In the genomic region with DNA sequence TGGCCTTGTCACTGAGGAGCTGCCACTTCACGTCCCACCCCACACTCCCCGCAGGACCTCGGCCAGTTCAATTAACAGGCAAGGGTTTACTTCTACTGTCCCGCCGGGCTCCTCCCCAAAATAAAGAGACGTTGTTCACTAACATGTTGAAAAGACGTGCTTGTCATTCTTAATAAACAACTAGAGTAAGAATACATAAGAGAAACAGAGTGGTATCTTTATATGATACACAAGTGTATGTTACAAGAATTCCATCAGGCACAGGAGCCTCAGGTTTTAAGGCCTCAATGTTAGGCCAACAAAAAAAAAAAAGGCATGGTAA, we compare ENCODE assay signal across 8 cellular contexts. TPM values are rescaled to one million over a fixed set of nuclear protein-coding genes. Genes with fewer than 3 reads are reported as not detected.
DNase-seq lines count a peak whose midpoint lies in the region; ATAC-seq and TF ChIP-seq lines count a peak whose summit lies in the region.

No MANE protein-coding gene starts in this region.

- H3K4me1 Mint-ChIP-seq in activated T-helper 1 cell treated with anti-CD3 and anti-CD28 coated beads, Interleukin-12 subunit alpha, Interleukin-12 subunit beta, Interleukin-2, Interleukin-4 antibody, amounts not matched to agents 30 ng/mL and 10 ng/mL and 1 ng/mL, durations not matched to agents 14 hours and 24 hours and 36 hours (ENCODE audit: low read depth) = peaks cover 47% of the 10 kb centered on the region
- peaks cover 49% of the 10 kb centered on the region for H3K4me1 Mint-ChIP-seq in stimulated activated effector memory CD8-positive, alpha-beta T cell treated with anti-CD3 and anti-CD28 coated beads, Interleukin-12 subunit alpha, Interleukin-12 subunit beta, amount 100 ng/mL, for 72 hours

- H3K27ac Mint-ChIP-seq in activated T-helper 1 cell treated with anti-CD3 and anti-CD28 coated beads, Interleukin-12 subunit alpha, Interleukin-12 subunit beta, Interleukin-2, Interleukin-4 antibody, amounts not matched to agents 30 ng/mL and 10 ng/mL and 1 ng/mL, durations not matched to agents 14 hours and 24 hours and 36 hours = peak overlapping the region; percentile 90
- peak overlapping the region; percentile 99 for H3K27ac Mint-ChIP-seq in stimulated activated effector memory CD8-positive, alpha-beta T cell treated with anti-CD3 and anti-CD28 coated beads, Interleukin-12 subunit alpha, Interleukin-12 subunit beta, amount 100 ng/mL, for 72 hours

- H3K9me3 Mint-ChIP-seq in activated T-helper 1 cell treated with anti-CD3 and anti-CD28 coated beads, Interleukin-12 subunit alpha, Interleukin-12 subunit beta, Interleukin-2, Interleukin-4 antibody, amounts not matched to agents 30 ng/mL and 10 ng/mL and 1 ng/mL, durations not matched to agents 14 hours and 24 hours and 36 hours = no peaks in the 10 kb centered on the region
- H3K9me3 Mint-ChIP-seq in stimulated activated effector memory CD8-positive, alpha-beta T cell treated with anti-CD3 and anti-CD28 coated beads, Interleukin-12 subunit alpha, Interleukin-12 subunit beta, amount 100 ng/mL, for 72 hours = no peaks in the 10 kb centered on the region

- 1% methylated on average over 5 of the region's 7 CpGs for WGBS in HUES64

- H3K4me3 ChIP-seq in HUES64 (ENCODE audit: low read length) (no peak overlapping the region), iPS-20b (ENCODE audit: low read length) (peak overlapping the region; percentile 17; the same call in 1 of the 2 replicates)

- in situ Hi-C loops in GM13977 (cut with MboI; ENCODE audit: low pct_unique_long_range_greater_than_20kb, low sequenced_read_pairs, unreplicated experiment) (no loop called here), KBM-7 (cut with MboI; ENCODE audit: low pct_unique_long_range_greater_than_20kb, low sequenced_read_pairs) (no loop called here)

- no peaks in the 10 kb centered on the region for H3K9me3 ChIP-seq in HUES64 (ENCODE audit: insufficient read depth, low read depth, low read length)
- no peaks in the 10 kb centered on the region for H3K9me3 ChIP-seq in iPS-20b (ENCODE audit: insufficient read depth, low read depth, low read length)

- H3K4me3 Mint-ChIP-seq in activated T-helper 1 cell treated with anti-CD3 and anti-CD28 coated beads, Interleukin-12 subunit alpha, Interleukin-12 subunit beta, Interleukin-2, Interleukin-4 antibody, amounts not matched to agents 30 ng/mL and 10 ng/mL and 1 ng/mL, durations not matched to agents 14 hours and 24 hours and 36 hours = peak overlapping the region; percentile 93
- peak overlapping the region; percentile 94 for H3K4me3 Mint-ChIP-seq in stimulated activated effector memory CD8-positive, alpha-beta T cell treated with anti-CD3 and anti-CD28 coated beads, Interleukin-12 subunit alpha, Interleukin-12 subunit beta, amount 100 ng/mL, for 72 hours

- H3K4me1 ChIP-seq in HUES64 (ENCODE audit: insufficient read depth, low read length) = peaks cover 6% of the 10 kb centered on the region; the same call in 1 of the 2 replicates
- H3K4me1 ChIP-seq in iPS-20b (ENCODE audit: insufficient read depth, low read length) = 0 out of 2 replicates have a peak, but pooled peaks cover 5% of the 10 kb centered on the region

- intact Hi-C loops in activated T-helper 1 cell treated with anti-CD3 and anti-CD28 coated beads, Interleukin-12 subunit alpha, Interleukin-12 subunit beta, Interleukin-2, Interleukin-4 antibody, amounts not matched to agents 30 ng/mL and 10 ng/mL and 1 ng/mL, durations not matched to agents 14 hours and 24 hours and 36 hours (cut with micrococcal nuclease) = loop anchor here (1.0 to 10.0 kb wide), 8 partner anchors 8 to 643 kb away; a partner anchor contains a TSS

- H3K36me3 ChIP-seq in HUES64 (ENCODE audit: insufficient read depth, low read length) (peaks cover 86% of the 10 kb centered on the region), iPS-20b (ENCODE audit: insufficient read depth, low read depth, low read length) (peaks cover 87% of the 10 kb centered on the region)

- no peaks in the 10 kb centered on the region for H3K27me3 Mint-ChIP-seq in activated T-helper 1 cell treated with anti-CD3 and anti-CD28 coated beads, Interleukin-12 subunit alpha, Interleukin-12 subunit beta, Interleukin-2, Interleukin-4 antibody, amounts not matched to agents 30 ng/mL and 10 ng/mL and 1 ng/mL, durations not matched to agents 14 hours and 24 hours and 36 hours (ENCODE audit: insufficient read depth)

- H3K27me3 ChIP-seq in HUES64 (ENCODE audit: insufficient read depth, low read length) = no peaks in the 10 kb centered on the region
- H3K27me3 ChIP-seq in iPS-20b (ENCODE audit: insufficient read depth, low read length) = no peaks in the 10 kb centered on the region

- no peak overlapping the region for H3K9ac ChIP-seq in HUES64 (ENCODE audit: low read depth, low read length)
- H3K9ac ChIP-seq in iPS-20b (ENCODE audit: low read depth, low read length) = peak overlapping the region; percentile 33; the same call in 1 of the 2 replicates

- DNase-seq in activated T-helper 1 cell treated with anti-CD3 and anti-CD28 coated beads, Interleukin-12 subunit alpha, Interleukin-12 subunit beta, Interleukin-2, Interleukin-4 antibody, amounts not matched to agents 30 ng/mL and 10 ng/mL and 1 ng/mL, durations not matched to agents 14 hours and 24 hours and 36 hours (ENCODE audit: low spot score) = no peak
- DNase-seq in stimulated activated effector memory CD8-positive, alpha-beta T cell treated with anti-CD3 and anti-CD28 coated beads, Interleukin-12 subunit alpha, Interleukin-12 subunit beta, amount 100 ng/mL, for 72 hours (ENCODE audit: low spot score in 2 of 2) = no peak
- DNase-seq in GM13977 (ENCODE audit: low spot score) (no peak), ecto neural progenitor cell (ENCODE audit: low spot score) (no peak), KBM-7 (no peak), cerebellar cortex (ENCODE audit: low spot score) (no peak)

- no peak for TF ChIP-seq CTCF in GM13977 (IDR thresholded peaks at IDR 0.05; ENCODE audit: extremely low read depth, insufficient read depth, missing control alignments)

- no peak for ATAC-seq in stimulated activated effector memory CD8-positive, alpha-beta T cell treated with anti-CD3 and anti-CD28 coated beads, Interleukin-12 subunit alpha, Interleukin-12 subunit beta, amount 100 ng/mL, for 72 hours

- H3K36me3 Mint-ChIP-seq in activated T-helper 1 cell treated with anti-CD3 and anti-CD28 coated beads, Interleukin-12 subunit alpha, Interleukin-12 subunit beta, Interleukin-2, Interleukin-4 antibody, amounts not matched to agents 30 ng/mL and 10 ng/mL and 1 ng/mL, durations not matched to agents 14 hours and 24 hours and 36 hours (ENCODE audit: low read depth) = peaks cover 65% of the 10 kb centered on the region
- H3K36me3 Mint-ChIP-seq in stimulated activated effector memory CD8-positive, alpha-beta T cell treated with anti-CD3 and anti-CD28 coated beads, Interleukin-12 subunit alpha, Interleukin-12 subunit beta, amount 100 ng/mL, for 72 hours = peaks cover 100% of the 10 kb centered on the region

- H3K27ac ChIP-seq in HUES64 (ENCODE audit: low read depth, low read length) (peak overlapping the region; percentile 42; the same call in 1 of the 2 replicates), iPS-20b (ENCODE audit: low read length) (no peak overlapping the region)

RNA-seq across cellular contexts. Expression of a gene that starts 0.3 kb away (rescaled TPM):
- polyA plus RNA-seq in HUES64 (2013, experiment 1 of 2) = 202 TPM
- 235 TPM for polyA plus RNA-seq in HUES64 (2013, experiment 2 of 2)
- 423 and 434 TPM in 2 replicates for total RNA-seq in activated T-helper 1 cell treated with anti-CD3 and anti-CD28 coated beads, Interleukin-12 subunit alpha, Interleukin-12 subunit beta, Interleukin-2, Interleukin-4 antibody, amounts not matched to agents 30 ng/mL and 10 ng/mL and 1 ng/mL, durations not matched to agents 14 hours and 24 hours and 36 hours

RNA-seq across cellular contexts. Expression of a gene that starts 7.6 kb away (rescaled TPM):
- 25.2 TPM for polyA plus RNA-seq in HUES64 (2013, experiment 1 of 2)
- polyA plus RNA-seq in HUES64 (2013, experiment 2 of 2) = 35.8 TPM
- total RNA-seq in activated T-helper 1 cell treated with anti-CD3 and anti-CD28 coated beads, Interleukin-12 subunit alpha, Interleukin-12 subunit beta, Interleukin-2, Interleukin-4 antibody, amounts not matched to agents 30 ng/mL and 10 ng/mL and 1 ng/mL, durations not matched to agents 14 hours and 24 hours and 36 hours = 126 and 129 TPM in 2 replicates

RNA-seq across cellular contexts. Expression of a gene that starts 11.1 kb away (rescaled TPM):
- 23.3 TPM for polyA plus RNA-seq in HUES64 (2013, experiment 1 of 2)
- polyA plus RNA-seq in HUES64 (2013, experiment 2 of 2) = 27.9 TPM
- total RNA-seq in activated T-helper 1 cell treated with anti-CD3 and anti-CD28 coated beads, Interleukin-12 subunit alpha, Interleukin-12 subunit beta, Interleukin-2, Interleukin-4 antibody, amounts not matched to agents 30 ng/mL and 10 ng/mL and 1 ng/mL, durations not matched to agents 14 hours and 24 hours and 36 hours = 35.7 and 37.4 TPM in 2 replicates

RNA-seq across cellular contexts. Expression of a gene that starts 22.3 kb away (rescaled TPM):
- 102 TPM for polyA plus RNA-seq in HUES64 (2013, experiment 1 of 2)
- 90.3 TPM for polyA plus RNA-seq in HUES64 (2013, experiment 2 of 2)
- 143 and 145 TPM in 2 replicates for total RNA-seq in activated T-helper 1 cell treated with anti-CD3 and anti-CD28 coated beads, Interleukin-12 subunit alpha, Interleukin-12 subunit beta, Interleukin-2, Interleukin-4 antibody, amounts not matched to agents 30 ng/mL and 10 ng/mL and 1 ng/mL, durations not matched to agents 14 hours and 24 hours and 36 hours

RNA-seq across cellular contexts. Expression of a gene that starts 39.5 kb away (rescaled TPM):
- 9.9 TPM for polyA plus RNA-seq in HUES64 (2013, experiment 1 of 2)
- 12.2 TPM for polyA plus RNA-seq in HUES64 (2013, experiment 2 of 2)
- 34.5 and 36.8 TPM in 2 replicates for total RNA-seq in activated T-helper 1 cell treated with anti-CD3 and anti-CD28 coated beads, Interleukin-12 subunit alpha, Interleukin-12 subunit beta, Interleukin-2, Interleukin-4 antibody, amounts not matched to agents 30 ng/mL and 10 ng/mL and 1 ng/mL, durations not matched to agents 14 hours and 24 hours and 36 hours
